ENCODE assay signal across 18 cellular contexts in genomic region chr15:78898540-78898939, GRCh38. TPM values are rescaled to one million over a fixed set of nuclear protein-coding genes. Genes with fewer than 3 reads are reported as not detected.
DNase-seq lines count a peak whose midpoint lies in the region; ATAC-seq and TF ChIP-seq lines count a peak whose summit lies in the region.
"Had no signal": no experiment of that assay in that cellular context is flagged by ENCODE, and none has a peak within 500 bp of the region (broad histone marks: within the 10 kb centered on the region; RNA-seq: fewer than 3 reads in every experiment).

No MANE protein-coding gene starts in this region.

- no peak overlapping the region for H3K27ac ChIP-seq in GM23338 (ENCODE audit: low read depth)
- no peak overlapping the region for H3K27ac ChIP-seq in uterus
- H3K27ac ChIP-seq: BLaER1, KMS-11 had no signal

- intact Hi-C loops in uterus (cut with DNase I; ENCODE audit: low total_unique reads): no loop called here
- intact Hi-C loops in activated CD8-positive, alpha-beta T cell treated with anti-CD3 and anti-CD28 coated beads for 36 hours (cut with micrococcal nuclease): no loop called here

- H3K36me3 ChIP-seq in GM23338 (ENCODE audit: insufficient read depth) (peaks cover 87% of the 10 kb centered on the region), uterus (peaks cover 0 to 2% of the 10 kb centered on the region in 2 donors)

- H2AFZ ChIP-seq in GM23338: no peak overlapping the region

- H3K9me3 ChIP-seq in uterus: no peaks in the 10 kb centered on the region
- H3K9me3 ChIP-seq: BLaER1 had no signal

- no peaks in the 10 kb centered on the region for H3K27me3 ChIP-seq in GM23338 (ENCODE audit: insufficient read depth)
- H3K27me3 ChIP-seq in uterus: no peaks in the 10 kb centered on the region
- H3K27me3 ChIP-seq: BLaER1 had no signal

- H3K9me3 Mint-ChIP-seq in activated T-cell treated with anti-CD3 and anti-CD28 coated beads, Interleukin-2, amount 50 U/mL, for 72 hours: no peaks in the 10 kb centered on the region
- H3K9me3 Mint-ChIP-seq in GM23338 (no peaks in the 10 kb centered on the region), brain (no peaks in the 10 kb centered on the region), nephron progenitor cell (no peaks in the 10 kb centered on the region)
- H3K9me3 Mint-ChIP-seq in activated CD8-positive, alpha-beta T cell treated with anti-CD3 and anti-CD28 coated beads for 36 hours: no peaks in the 10 kb centered on the region
- H3K9me3 Mint-ChIP-seq: H9 had no signal

- H3K4me3 Mint-ChIP-seq in activated T-cell treated with anti-CD3 and anti-CD28 coated beads, Interleukin-2, amount 50 U/mL, for 72 hours: no peak overlapping the region
- no peak overlapping the region for H3K4me3 Mint-ChIP-seq in GM23338
- no peak overlapping the region for H3K4me3 Mint-ChIP-seq in brain
- no peak overlapping the region for H3K4me3 Mint-ChIP-seq in nephron progenitor cell
- no peak overlapping the region for H3K4me3 Mint-ChIP-seq in activated CD8-positive, alpha-beta T cell treated with anti-CD3 and anti-CD28 coated beads for 36 hours
- H3K4me3 Mint-ChIP-seq: H9 had no signal

- peaks cover 84% of the 10 kb centered on the region for H3K79me2 ChIP-seq in GM23338 (replicated peaks; ENCODE audit: insufficient read depth)

- POLR2A ChIA-PET in activated CD8-positive, alpha-beta T cell treated with anti-CD3 and anti-CD28 coated beads for 36 hours (lab: Charles Lee): no interaction called here

- DNase-seq in activated T-cell treated with anti-CD3 and anti-CD28 coated beads, Interleukin-2, amount 50 U/mL, for 72 hours: no peak
- DNase-seq in activated T-cell treated with anti-CD3 and anti-CD28 coated beads for 4 hours: no peak
- DNase-seq in GM23338 (ENCODE audit: low spot score): no peak
- DNase-seq in nephron progenitor cell: no peak
- no peak for DNase-seq in uterus
- no peak for DNase-seq in DMS53 (lab: John Stamatoyannopoulos, UW)
- no peak for DNase-seq in activated CD8-positive, alpha-beta T cell treated with anti-CD3 and anti-CD28 coated beads for 36 hours
- DNase-seq: H9, NCI-H1048, NCI-H1436 treated with DMSO at 0.1 percent for 48 hours, NCI-H2029 treated with DMSO at 0.1 percent for 48 hours, NCI-H2171 treated with DMSO at 0.1 percent for 48 hours, NCI-H446 treated with DMSO at 0.1 percent for 48 hours, OCI-M1 had no signal

- no peaks in the 10 kb centered on the region for H3K9me2 ChIP-seq in GM23338 (ENCODE audit: insufficient read depth)

- H3K4me1 Mint-ChIP-seq in activated T-cell treated with anti-CD3 and anti-CD28 coated beads, Interleukin-2, amount 50 U/mL, for 72 hours (ENCODE audit: low read depth): peaks cover 1% of the 10 kb centered on the region
- H3K4me1 Mint-ChIP-seq in GM23338: peaks cover 2% of the 10 kb centered on the region; the same call in 1 of the 3 replicates
- peaks cover 4% of the 10 kb centered on the region for H3K4me1 Mint-ChIP-seq in brain
- peaks cover 20% of the 10 kb centered on the region for H3K4me1 Mint-ChIP-seq in nephron progenitor cell
- peaks cover 6% of the 10 kb centered on the region for H3K4me1 Mint-ChIP-seq in activated CD8-positive, alpha-beta T cell treated with anti-CD3 and anti-CD28 coated beads for 36 hours (ENCODE audit: low read depth)
- H3K4me1 Mint-ChIP-seq: H9 had no signal

- no peak for ATAC-seq in activated T-cell treated with anti-CD3 and anti-CD28 coated beads, Interleukin-2, amount 50 U/mL, for 72 hours (replicated peaks in 1 of 2)
- ATAC-seq in GM23338: no peak
- ATAC-seq in activated CD8-positive, alpha-beta T cell treated with anti-CD3 and anti-CD28 coated beads for 36 hours: no peak
- ATAC-seq: HepG2 had no signal

- peaks cover 4 to 58% of the 10 kb centered on the region in 2 donors for H3K36me3 Mint-ChIP-seq in activated T-cell treated with anti-CD3 and anti-CD28 coated beads, Interleukin-2, amount 50 U/mL, for 72 hours (ENCODE audit: insufficient read depth in 2 of 2)
- H3K36me3 Mint-ChIP-seq in GM23338 (ENCODE audit: low read depth): peaks cover 98% of the 10 kb centered on the region
- H3K36me3 Mint-ChIP-seq in brain: peaks cover 98% of the 10 kb centered on the region
- peaks cover 97% of the 10 kb centered on the region for H3K36me3 Mint-ChIP-seq in nephron progenitor cell (ENCODE audit: low read depth)
- peaks cover 55% of the 10 kb centered on the region for H3K36me3 Mint-ChIP-seq in activated CD8-positive, alpha-beta T cell treated with anti-CD3 and anti-CD28 coated beads for 36 hours (ENCODE audit: low read depth)

- H3K4me1 ChIP-seq in GM23338 (ENCODE audit: insufficient read depth): no peaks in the 10 kb centered on the region
- peaks cover 0 to 8% of the 10 kb centered on the region in 2 donors for H3K4me1 ChIP-seq in uterus
- H3K4me1 ChIP-seq: BLaER1 had no signal

- H3K4me3 ChIP-seq in GM23338 (no peak overlapping the region), uterus (no peak overlapping the region)
- H3K4me3 ChIP-seq: BLaER1 had no signal

- no peaks in the 10 kb centered on the region for H3K27me3 Mint-ChIP-seq in activated T-cell treated with anti-CD3 and anti-CD28 coated beads, Interleukin-2, amount 50 U/mL, for 72 hours (ENCODE audit: low read depth)
- H3K27me3 Mint-ChIP-seq in GM23338 (ENCODE audit: insufficient read depth, low read depth, poor library complexity) (peaks cover 7% of the 10 kb centered on the region), brain (no peaks in the 10 kb centered on the region), nephron progenitor cell (ENCODE audit: low read depth, poor library complexity) (no peaks in the 10 kb centered on the region)
- H3K27me3 Mint-ChIP-seq in activated CD8-positive, alpha-beta T cell treated with anti-CD3 and anti-CD28 coated beads for 36 hours: no peaks in the 10 kb centered on the region

- no peak overlapping the region for H3K4me2 ChIP-seq in GM23338
- H3K4me2 ChIP-seq: BLaER1, KMS-11 had no signal

- TF ChIP-seq CTCF in GM23338 (conservative IDR thresholded peaks at IDR 0.05; ENCODE audit: low read depth in 2 of 2) (no peak), brain (conservative IDR thresholded peaks at IDR 0.05) (no peak), nephron progenitor cell (IDR thresholded peaks at IDR 0.05) (no peak), uterus (IDR thresholded peaks at IDR 0.05) (no peak)
- TF ChIP-seq CTCF in activated CD8-positive, alpha-beta T cell treated with anti-CD3 and anti-CD28 coated beads for 36 hours (IDR thresholded peaks at IDR 0.05): no peak

- H4K20me1 ChIP-seq in GM23338 (replicated peaks; ENCODE audit: insufficient read depth): peaks cover 61% of the 10 kb centered on the region

- no peak for TF ChIP-seq POLR2A in uterus (IDR thresholded peaks at IDR 0.05)

- CTCF ChIA-PET in activated CD8-positive, alpha-beta T cell treated with anti-CD3 and anti-CD28 coated beads for 36 hours (lab: Charles Lee): no interaction called here

- peaks cover 19% of the 10 kb centered on the region for H3F3A ChIP-seq in GM23338 (replicated peaks; ENCODE audit: low read depth)

- peak overlapping the region; percentile 50 for H3K27ac Mint-ChIP-seq in activated T-cell treated with anti-CD3 and anti-CD28 coated beads, Interleukin-2, amount 50 U/mL, for 72 hours
- H3K27ac Mint-ChIP-seq in GM23338 (peak overlapping the region; percentile 48; the same call in 1 of the 2 replicates), brain (peak overlapping the region in 3 of 5 experiments; percentile 38 to 52 (median 46)), nephron progenitor cell (peak overlapping the region; percentile 19)
- H3K27ac Mint-ChIP-seq in activated CD8-positive, alpha-beta T cell treated with anti-CD3 and anti-CD28 coated beads for 36 hours: no peak overlapping the region

TF ChIP-seq in GM23338, 12 proteins besides CTCF, POLR2A, EP300 and RAD21 (continues in another document):
- TF ChIP-seq EZH2phosphoT487 (IDR thresholded peaks at IDR 0.05; ENCODE audit: unreplicated experiment) (no peak), ZNF331 (CRISPR knock-in tag; IDR thresholded peaks at IDR 0.05; ENCODE audit: low read depth) (no peak)

RNA-seq across cellular contexts. Expression of gene MORF4L1, which starts 25.9 kb away (rescaled TPM):
- 100 to 1,000 TPM; 170 TPM for total RNA-seq in activated T-cell treated with anti-CD3 and anti-CD28 coated beads, Interleukin-2, amount 50 U/mL, for 72 hours
- total RNA-seq in GM23338 (2014; rRNA removed; shearing (Covaris generic)): 491 and 520 TPM in 2 replicates
- polyA plus RNA-seq in GM23338 (2016; fragmentation: Nextera tagmentation; extraction: Ambion mirVana) (571 and 611 TPM in 2 replicates), brain (ENCODE audit: insufficient read depth, low read depth, low replicate concordance) (374 TPM)
- 100 to 1,000 TPM; 106 to 955 (median 278) TPM for total RNA-seq in uterus
- 100 to 1,000 TPM; 236 to 247 TPM for total RNA-seq in activated CD8-positive, alpha-beta T cell treated with anti-CD3 and anti-CD28 coated beads for 36 hours

RNA-seq across cellular contexts. Expression of gene CTSH, which starts 46.3 kb away (rescaled TPM):
- total RNA-seq in activated T-cell treated with anti-CD3 and anti-CD28 coated beads, Interleukin-2, amount 50 U/mL, for 72 hours: 10 to 100 TPM in 1 of 2 donors, 1 to 10 TPM in 1; 7.1 to 33.1 TPM
- total RNA-seq in GM23338 (2014; rRNA removed; shearing (Covaris generic)): 19.7 and 41.2 TPM in 2 replicates
- polyA plus RNA-seq in GM23338 (2016; fragmentation: Nextera tagmentation; extraction: Ambion mirVana) (18.2 and 19.9 TPM in 2 replicates), brain (ENCODE audit: insufficient read depth, low read depth, low replicate concordance) (57.7 TPM)
- total RNA-seq in uterus: 100 to 1,000 TPM in 2 of 4 donors, 10 to 100 TPM in 2; 72.9 to 280 (median 111) TPM
- total RNA-seq in activated CD8-positive, alpha-beta T cell treated with anti-CD3 and anti-CD28 coated beads for 36 hours: 10 to 100 TPM; 13.2 to 14.1 TPM
